15 cellular contexts compared by ENCODE assay signal in genomic region chr6:37202788-37203491, GRCh38. TPM values are rescaled to one million over a fixed set of nuclear protein-coding genes. Genes with fewer than 3 reads are reported as not detected.
DNase-seq lines count a peak whose midpoint lies in the region; ATAC-seq and TF ChIP-seq lines count a peak whose summit lies in the region.
"Had no signal": no experiment of that assay in that cellular context is flagged by ENCODE, and none has a peak within 500 bp of the region (broad histone marks: within the 10 kb centered on the region; RNA-seq: fewer than 3 reads in every experiment).

No MANE protein-coding gene starts in this region.

- ATAC-seq in mucosa of descending colon (peak; percentile 88), HG02588 (IDR thresholded peaks at IDR 0.05; ENCODE audit: unreplicated experiment) (no peak)
- ATAC-seq: left cardiac atrium had no signal

- CTCF ChIA-PET in Calu3 (lab: Charles Lee): interaction anchor here (0.6 to 1.6 kb wide), 8 partner anchors 16 to 1431 kb away, joined by 3 to 14 read pairs (median 4); no protein-coding TSS in a partner anchor
- CTCF ChIA-PET in activated CD4-positive, alpha-beta memory T cell treated with anti-CD3 and anti-CD28 coated beads, Interleukin-2, amount 10 ng/mL, durations not matched to agents 7 days and 5 days (lab: Charles Lee): interaction anchor here (1.1 to 17.3 kb wide), 4 partner anchors 14 to 178 kb away, joined by 4 to 786 read pairs (median 16); partner anchors contain the start of gene PIM1

- peaks cover 18% of the 10 kb centered on the region for H3K4me1 ChIP-seq in mucosa of descending colon (ENCODE audit: low read depth)
- H3K4me1 ChIP-seq: sigmoid colon had no signal

- POLR2A ChIA-PET in activated CD4-positive, alpha-beta memory T cell treated with anti-CD3 and anti-CD28 coated beads, Interleukin-2, amount 10 ng/mL, durations not matched to agents 7 days and 5 days (lab: Charles Lee): interaction anchor here (1.0 to 17.3 kb wide), 4 partner anchors 13 to 152 kb away, joined by 3 to 525 read pairs (median 4); partner anchors contain the start of gene PIM1

- peaks cover 15% of the 10 kb centered on the region for H3K27me3 Mint-ChIP-seq in Calu3 (ENCODE audit: unreplicated experiment)
- no peaks in the 10 kb centered on the region for H3K27me3 Mint-ChIP-seq in activated CD4-positive, alpha-beta memory T cell treated with anti-CD3 and anti-CD28 coated beads, Interleukin-2, amount 10 ng/mL, durations not matched to agents 7 days and 5 days

- peak overlapping the region; percentile 19 for H3K27ac Mint-ChIP-seq in Calu3 (ENCODE audit: unreplicated experiment)
- H3K27ac Mint-ChIP-seq in activated CD4-positive, alpha-beta memory T cell treated with anti-CD3 and anti-CD28 coated beads, Interleukin-2, amount 10 ng/mL, durations not matched to agents 7 days and 5 days: peak overlapping the region; percentile 78

- in situ Hi-C loops in KBM-7 (cut with MboI; ENCODE audit: low pct_unique_long_range_greater_than_20kb, low sequenced_read_pairs) (loop anchor here (25.0 kb wide), 1 partner anchor 441 kb away; no protein-coding TSS in a partner anchor), GM13977 (cut with MboI; ENCODE audit: low pct_unique_long_range_greater_than_20kb, low sequenced_read_pairs, unreplicated experiment) (loop anchor here (10.0 to 25.0 kb wide), 2 partner anchors 178 to 441 kb away; no protein-coding TSS in a partner anchor)

- intact Hi-C loops in Calu3 (cut with micrococcal nuclease; ENCODE audit: unreplicated experiment): no loop called here
- intact Hi-C loops in mucosa of descending colon (cut with DNase I, micrococcal nuclease): loop anchor here (10.0 kb wide), 1 partner anchor 178 kb away; no protein-coding TSS in a partner anchor

- H3K9me3 Mint-ChIP-seq in Calu3 (ENCODE audit: low read depth, unreplicated experiment): no peaks in the 10 kb centered on the region
- no peaks in the 10 kb centered on the region for H3K9me3 Mint-ChIP-seq in activated CD4-positive, alpha-beta memory T cell treated with anti-CD3 and anti-CD28 coated beads, Interleukin-2, amount 10 ng/mL, durations not matched to agents 7 days and 5 days

- H3K36me3 ChIP-seq in mucosa of descending colon (ENCODE audit: low read depth): no peaks in the 10 kb centered on the region
- H3K36me3 ChIP-seq: sigmoid colon had no signal

- H3K36me3 Mint-ChIP-seq in Calu3 (ENCODE audit: insufficient read depth, unreplicated experiment): no peaks in the 10 kb centered on the region
- no peaks in the 10 kb centered on the region for H3K36me3 Mint-ChIP-seq in activated CD4-positive, alpha-beta memory T cell treated with anti-CD3 and anti-CD28 coated beads, Interleukin-2, amount 10 ng/mL, durations not matched to agents 7 days and 5 days (ENCODE audit: low read depth)

- no TSS peak for BruUV-seq in Calu3 (replicated peaks; lab: Mats Ljungman, UMichigan)

- DNase-seq in Calu3 (peak; percentile 50), KBM-7 (peak; percentile 73), mucosa of descending colon (peak in 1 of 3 donors; percentile 67), NCI-H526 treated with DMSO at 0.1 percent for 48 hours (lab: John Stamatoyannopoulos, UW) (no peak), GM13977 (ENCODE audit: low spot score) (no peak)
- no peak for DNase-seq in activated CD4-positive, alpha-beta memory T cell treated with anti-CD3 and anti-CD28 coated beads, Interleukin-2, amount 10 ng/mL, durations not matched to agents 7 days and 5 days
- DNase-seq: activated CD4-positive, alpha-beta T cell treated with anti-CD3 and anti-CD28 coated beads, Interleukin-2, amount 50 U/mL, for 1 hour; anterior cingulate cortex; effector CD4-positive, alpha-beta T cell; KG1; left cardiac atrium; NCI-H1930; NK-92 treated with Interleukin-12 subunit alpha and Interleukin-12 subunit beta, amount 100 ng/mL, for 24 hours; sigmoid colon had no signal

- no peaks in the 10 kb centered on the region for H3K9me3 ChIP-seq in mucosa of descending colon
- H3K9me3 ChIP-seq: sigmoid colon had no signal

- peak overlapping the region; percentile 12 for H3K4me3 Mint-ChIP-seq in Calu3 (ENCODE audit: low read depth, unreplicated experiment)
- H3K4me3 Mint-ChIP-seq in activated CD4-positive, alpha-beta memory T cell treated with anti-CD3 and anti-CD28 coated beads, Interleukin-2, amount 10 ng/mL, durations not matched to agents 7 days and 5 days: no peak overlapping the region

- H3K4me1 Mint-ChIP-seq in Calu3 (ENCODE audit: low read depth, unreplicated experiment): peaks cover 33% of the 10 kb centered on the region
- peaks cover 67% of the 10 kb centered on the region for H3K4me1 Mint-ChIP-seq in activated CD4-positive, alpha-beta memory T cell treated with anti-CD3 and anti-CD28 coated beads, Interleukin-2, amount 10 ng/mL, durations not matched to agents 7 days and 5 days

- TF ChIP-seq CTCF in Calu3 (IDR thresholded peaks at IDR 0.05; ENCODE audit: unreplicated experiment) (no peak), mucosa of descending colon (IDR thresholded peaks at IDR 0.05) (no peak), GM13977 (IDR thresholded peaks at IDR 0.05; ENCODE audit: extremely low read depth, insufficient read depth, missing control alignments) (no peak)

- no peak overlapping the region for H3K4me3 ChIP-seq in mucosa of descending colon
- H3K4me3 ChIP-seq: sigmoid colon had no signal

RNA-seq across cellular contexts. Expression of gene PIM1, which starts 33.0 kb away (rescaled TPM):
- total RNA-seq in Calu3 (2022): 18.6 and 19.1 TPM in 2 replicates
- total RNA-seq in activated CD4-positive, alpha-beta memory T cell treated with anti-CD3 and anti-CD28 coated beads, Interleukin-2, amount 10 ng/mL, durations not matched to agents 7 days and 5 days: 100 to 1,000 TPM; 497 to 505 TPM
- total RNA-seq in mucosa of descending colon: 10 to 100 TPM; 36.9 to 84.1 (median 56.0) TPM

RNA-seq across cellular contexts. Expression of gene TBC1D22B, which starts 54.6 kb away (rescaled TPM):
- total RNA-seq in Calu3 (2022) (14.6 and 14.8 TPM in 2 replicates), mucosa of descending colon (10 to 100 TPM; 12.9 to 15.5 (median 14.8) TPM)
- total RNA-seq in activated CD4-positive, alpha-beta memory T cell treated with anti-CD3 and anti-CD28 coated beads, Interleukin-2, amount 10 ng/mL, durations not matched to agents 7 days and 5 days: 10 to 100 TPM; 16.5 TPM

RNA-seq across cellular contexts. Expression of gene TMEM217, which starts 55.0 kb away (rescaled TPM):
- 0.99 and 1.5 TPM in 2 replicates for total RNA-seq in Calu3 (2022)
- total RNA-seq in activated CD4-positive, alpha-beta memory T cell treated with anti-CD3 and anti-CD28 coated beads, Interleukin-2, amount 10 ng/mL, durations not matched to agents 7 days and 5 days: 1 to 10 TPM; 1.6 to 2.1 TPM
- total RNA-seq in mucosa of descending colon: 1 to 10 TPM in 2 of 3 donors, under 1 TPM in 1; 0.96 to 1.6 (median 1.5) TPM

Comparison
In these comparisons a context has a peak if more than half of its experiments do, and no peak if none do; other contexts are left out.
1. DNase-seq: peak in Calu3 (single experiment) and KBM-7 (single experiment); none in activated CD4-positive, alpha-beta memory T cell treated with anti-CD3 and anti-CD28 coated beads, Interleukin-2, amount 10 ng/mL, durations not matched to agents 7 days and 5 days (single experiment), NCI-H526 treated with DMSO at 0.1 percent for 48 hours (single experiment) and GM13977 (single experiment).
2. RNA of gene PIM1, which starts 33.0 kb away (total RNA-seq): 497 to 505 TPM in activated CD4-positive, alpha-beta memory T cell treated with anti-CD3 and anti-CD28 coated beads, Interleukin-2, amount 10 ng/mL, durations not matched to agents 7 days and 5 days; 36.9 to 84.1 TPM in mucosa of descending colon and 18.6 to 19.1 TPM in Calu3; every median in the first group is over 4 times any median in the second.